Comparison of ENCODE assay signal across 1 cellular context in the genomic region with DNA sequence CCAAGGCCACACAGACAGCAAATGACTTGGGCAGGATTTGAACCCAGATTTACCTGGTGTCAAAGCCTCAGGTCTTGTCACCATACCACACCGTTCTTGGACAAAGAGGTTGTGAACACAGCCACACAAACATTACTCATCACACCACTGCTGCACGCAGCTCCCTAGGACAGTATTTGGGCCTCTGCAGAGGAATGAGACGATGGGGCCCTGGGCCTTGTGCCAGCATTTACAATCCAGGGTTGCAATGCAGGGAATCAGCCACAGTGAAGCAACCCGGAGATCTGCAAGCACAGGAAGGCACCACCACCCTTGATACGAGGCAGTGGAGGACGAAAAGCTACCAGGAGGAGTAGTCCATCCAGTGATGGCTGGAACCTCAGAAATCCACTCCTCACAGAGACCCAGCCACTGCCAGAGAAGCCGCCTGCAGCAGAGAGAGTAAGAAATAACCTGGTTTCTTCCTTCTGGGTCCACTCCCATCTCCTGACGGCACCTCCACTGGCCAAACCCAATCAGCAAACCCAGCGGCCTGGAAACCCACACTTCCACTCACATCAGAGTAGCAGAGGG.
TF ChIP-seq lines count a peak whose summit lies in the region.

No MANE protein-coding gene starts in this region.

TF ChIP-seq in HCT116, 20 proteins besides CTCF, POLR2A, EP300 and RAD21 (continued from another document):
- TF ChIP-seq, protein P1, sequence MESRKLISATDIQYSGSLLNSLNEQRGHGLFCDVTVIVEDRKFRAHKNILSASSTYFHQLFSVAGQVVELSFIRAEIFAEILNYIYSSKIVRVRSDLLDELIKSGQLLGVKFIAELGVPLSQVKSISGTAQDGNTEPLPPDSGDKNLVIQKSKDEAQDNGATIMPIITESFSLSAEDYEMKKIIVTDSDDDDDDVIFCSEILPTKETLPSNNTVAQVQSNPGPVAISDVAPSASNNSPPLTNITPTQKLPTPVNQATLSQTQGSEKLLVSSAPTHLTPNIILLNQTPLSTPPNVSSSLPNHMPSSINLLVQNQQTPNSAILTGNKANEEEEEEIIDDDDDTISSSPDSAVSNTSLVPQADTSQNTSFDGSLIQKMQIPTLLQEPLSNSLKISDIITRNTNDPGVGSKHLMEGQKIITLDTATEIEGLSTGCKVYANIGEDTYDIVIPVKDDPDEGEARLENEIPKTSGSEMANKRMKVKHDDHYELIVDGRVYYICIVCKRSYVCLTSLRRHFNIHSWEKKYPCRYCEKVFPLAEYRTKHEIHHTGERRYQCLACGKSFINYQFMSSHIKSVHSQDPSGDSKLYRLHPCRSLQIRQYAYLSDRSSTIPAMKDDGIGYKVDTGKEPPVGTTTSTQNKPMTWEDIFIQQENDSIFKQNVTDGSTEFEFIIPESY (IDR thresholded peaks at IDR 0.05; ENCODE audit: extremely low read depth, insufficient replicate concordance, low read length): no peak
- TF ChIP-seq SIN3A (IDR thresholded peaks at IDR 0.05; ENCODE audit: low read depth): no peak
- TF ChIP-seq, protein P2, sequence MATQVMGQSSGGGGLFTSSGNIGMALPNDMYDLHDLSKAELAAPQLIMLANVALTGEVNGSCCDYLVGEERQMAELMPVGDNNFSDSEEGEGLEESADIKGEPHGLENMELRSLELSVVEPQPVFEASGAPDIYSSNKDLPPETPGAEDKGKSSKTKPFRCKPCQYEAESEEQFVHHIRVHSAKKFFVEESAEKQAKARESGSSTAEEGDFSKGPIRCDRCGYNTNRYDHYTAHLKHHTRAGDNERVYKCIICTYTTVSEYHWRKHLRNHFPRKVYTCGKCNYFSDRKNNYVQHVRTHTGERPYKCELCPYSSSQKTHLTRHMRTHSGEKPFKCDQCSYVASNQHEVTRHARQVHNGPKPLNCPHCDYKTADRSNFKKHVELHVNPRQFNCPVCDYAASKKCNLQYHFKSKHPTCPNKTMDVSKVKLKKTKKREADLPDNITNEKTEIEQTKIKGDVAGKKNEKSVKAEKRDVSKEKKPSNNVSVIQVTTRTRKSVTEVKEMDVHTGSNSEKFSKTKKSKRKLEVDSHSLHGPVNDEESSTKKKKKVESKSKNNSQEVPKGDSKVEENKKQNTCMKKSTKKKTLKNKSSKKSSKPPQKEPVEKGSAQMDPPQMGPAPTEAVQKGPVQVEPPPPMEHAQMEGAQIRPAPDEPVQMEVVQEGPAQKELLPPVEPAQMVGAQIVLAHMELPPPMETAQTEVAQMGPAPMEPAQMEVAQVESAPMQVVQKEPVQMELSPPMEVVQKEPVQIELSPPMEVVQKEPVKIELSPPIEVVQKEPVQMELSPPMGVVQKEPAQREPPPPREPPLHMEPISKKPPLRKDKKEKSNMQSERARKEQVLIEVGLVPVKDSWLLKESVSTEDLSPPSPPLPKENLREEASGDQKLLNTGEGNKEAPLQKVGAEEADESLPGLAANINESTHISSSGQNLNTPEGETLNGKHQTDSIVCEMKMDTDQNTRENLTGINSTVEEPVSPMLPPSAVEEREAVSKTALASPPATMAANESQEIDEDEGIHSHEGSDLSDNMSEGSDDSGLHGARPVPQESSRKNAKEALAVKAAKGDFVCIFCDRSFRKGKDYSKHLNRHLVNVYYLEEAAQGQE (IDR thresholded peaks at IDR 0.05; ENCODE audit: low read depth): no peak
- TF ChIP-seq TCF7L2 (IDR thresholded peaks at IDR 0.05; ENCODE audit: borderline replicate concordance, extremely low read depth, insufficient read depth, insufficient read length): no peak
- no peak for TF ChIP-seq EZH2phosphoT487 (IDR thresholded peaks at IDR 0.05; ENCODE audit: borderline replicate concordance)
- no peak for TF ChIP-seq SP1 (IDR thresholded peaks at IDR 0.05; ENCODE audit: low read depth)
- TF ChIP-seq YY1 (IDR thresholded peaks at IDR 0.05; ENCODE audit: extremely low read depth, insufficient replicate concordance, low read depth, low read length): no peak
TF ChIP-seq in HCT116: peak in this region for 0.
